Comparison of ENCODE assay signal across 23 cellular contexts in genomic region chr15:72131922-72132321, GRCh38.
"Had no signal": no experiment of that assay in that cellular context is flagged by ENCODE, and none has a peak within 500 bp of the region (broad histone marks: within the 10 kb centered on the region; RNA-seq: fewer than 3 reads in every experiment).

No MANE protein-coding gene starts in this region.

- H3K27me3 Mint-ChIP-seq: activated CD8-positive, alpha-beta T cell treated with anti-CD3 and anti-CD28 coated beads for 36 hours; activated naive CD4-positive, alpha-beta T cell treated with anti-CD3 and anti-CD28 coated beads, Interleukin-2, amount 50 U/mL, for 24 hours; activated T-cell treated with anti-CD3 and anti-CD28 coated beads, Interleukin-2, amount 50 U/mL, for 24 hours had no signal

- H3K9me3 Mint-ChIP-seq: activated CD4-positive, alpha-beta T cell treated with anti-CD3 and anti-CD28 coated beads, Interleukin-2, amount 10 ng/mL, durations not matched to agents 24 days and 14 days; activated CD8-positive, alpha-beta T cell treated with anti-CD3 and anti-CD28 coated beads for 36 hours; activated naive CD4-positive, alpha-beta T cell treated with anti-CD3 and anti-CD28 coated beads, Interleukin-2, amount 50 U/mL, for 24 hours; activated naive CD8-positive, alpha-beta T cell treated with anti-CD3 and anti-CD28 coated beads, Interleukin-2, amount 10 ng/mL, durations not matched to agents 7 days and 5 days; activated T-cell treated with anti-CD3 and anti-CD28 coated beads, Interleukin-2, amount 50 U/mL, for 24 hours; activated T-helper 2 cell treated with anti-CD3 and anti-CD28 coated beads, Interferon-gamma antibody, Interleukin-2, Interleukin-4, amounts not matched to agents 10 μg/mL and 5 μg/mL and 100 μg/mL, durations not matched to agents 14 hours and 24 hours and 36 hours had no signal

- H3K36me3 Mint-ChIP-seq: activated naive CD4-positive, alpha-beta T cell treated with anti-CD3 and anti-CD28 coated beads, Interleukin-2, amount 50 U/mL, for 24 hours; activated naive CD8-positive, alpha-beta T cell treated with anti-CD3 and anti-CD28 coated beads, Interleukin-2, amount 10 ng/mL, durations not matched to agents 7 days and 5 days had no signal

- ATAC-seq: activated CD8-positive, alpha-beta T cell treated with anti-CD3 and anti-CD28 coated beads for 36 hours; K562 had no signal

- H3K4me1 Mint-ChIP-seq: activated CD4-positive, alpha-beta T cell treated with anti-CD3 and anti-CD28 coated beads, Interleukin-2, amount 10 ng/mL, durations not matched to agents 24 days and 14 days; activated naive CD4-positive, alpha-beta T cell treated with anti-CD3 and anti-CD28 coated beads, Interleukin-2, amount 50 U/mL, for 24 hours; activated naive CD8-positive, alpha-beta T cell treated with anti-CD3 and anti-CD28 coated beads, Interleukin-2, amount 10 ng/mL, durations not matched to agents 7 days and 5 days had no signal

- DNase-seq: activated CD4-positive, alpha-beta T cell treated with anti-CD3 and anti-CD28 coated beads, Interleukin-2, amount 10 ng/mL, durations not matched to agents 24 days and 14 days; activated CD4-positive, alpha-beta T cell treated with anti-CD3 and anti-CD28 coated beads, Interleukin-2, amount 50 U/mL, for 4 hours; activated CD8-positive, alpha-beta T cell treated with anti-CD3 and anti-CD28 coated beads for 36 hours; activated gamma-delta T cell; activated naive CD4-positive, alpha-beta T cell treated with Interleukin-2 at 50 U/mL for 16 hours; activated naive CD8-positive, alpha-beta T cell treated with anti-CD3 and anti-CD28 coated beads, Interleukin-2, amount 10 ng/mL, durations not matched to agents 7 days and 5 days; activated T-cell treated with anti-CD3 and anti-CD28 coated beads, Interleukin-2, amount 50 U/mL, for 24 hours; amygdala; NCI-H1092 treated with DMSO at 0.1 percent for 48 hours; NCI-H1417; NCI-H146; NCI-H187 treated with DMSO at 0.1 percent for 48 hours; NCI-H2081 treated with DMSO at 0.1 percent for 48 hours; NCI-H345; NCI-H524 treated with DMSO at 0.1 percent for 48 hours; PC-9; Right ventricle myocardium superior; T1000 had no signal

- H3K27ac ChIP-seq: ascending aorta, cardiac muscle cell, PC-9 had no signal

- H3K9me3 ChIP-seq: ascending aorta had no signal

- H3K27ac Mint-ChIP-seq: activated CD4-positive, alpha-beta T cell treated with anti-CD3 and anti-CD28 coated beads, Interleukin-2, amount 10 ng/mL, durations not matched to agents 24 days and 14 days; activated CD8-positive, alpha-beta T cell treated with anti-CD3 and anti-CD28 coated beads for 36 hours; activated naive CD8-positive, alpha-beta T cell treated with anti-CD3 and anti-CD28 coated beads, Interleukin-2, amount 10 ng/mL, durations not matched to agents 7 days and 5 days; activated T-cell treated with anti-CD3 and anti-CD28 coated beads, Interleukin-2, amount 50 U/mL, for 24 hours; activated T-helper 2 cell treated with anti-CD3 and anti-CD28 coated beads, Interferon-gamma antibody, Interleukin-2, Interleukin-4, amounts not matched to agents 10 μg/mL and 5 μg/mL and 100 μg/mL, durations not matched to agents 14 hours and 24 hours and 36 hours had no signal

- H2AFZ ChIP-seq: PC-9 had no signal

- H3K4me3 Mint-ChIP-seq: activated CD4-positive, alpha-beta T cell treated with anti-CD3 and anti-CD28 coated beads, Interleukin-2, amount 10 ng/mL, durations not matched to agents 24 days and 14 days; activated CD8-positive, alpha-beta T cell treated with anti-CD3 and anti-CD28 coated beads for 36 hours; activated naive CD4-positive, alpha-beta T cell treated with anti-CD3 and anti-CD28 coated beads, Interleukin-2, amount 50 U/mL, for 24 hours; activated naive CD8-positive, alpha-beta T cell treated with anti-CD3 and anti-CD28 coated beads, Interleukin-2, amount 10 ng/mL, durations not matched to agents 7 days and 5 days; activated T-cell treated with anti-CD3 and anti-CD28 coated beads, Interleukin-2, amount 50 U/mL, for 24 hours had no signal

- H3K4me1 ChIP-seq: ascending aorta had no signal

- H3K4me3 ChIP-seq: ascending aorta, cardiac muscle cell, K562, PC-9 had no signal

- H3K36me3 ChIP-seq: ascending aorta, cardiac muscle cell had no signal

- H3K27me3 ChIP-seq: ascending aorta, cardiac muscle cell had no signal

- H3K4me2 ChIP-seq: PC-9 had no signal
